ENCODE assay signal across 1 cellular context in the genomic region with DNA sequence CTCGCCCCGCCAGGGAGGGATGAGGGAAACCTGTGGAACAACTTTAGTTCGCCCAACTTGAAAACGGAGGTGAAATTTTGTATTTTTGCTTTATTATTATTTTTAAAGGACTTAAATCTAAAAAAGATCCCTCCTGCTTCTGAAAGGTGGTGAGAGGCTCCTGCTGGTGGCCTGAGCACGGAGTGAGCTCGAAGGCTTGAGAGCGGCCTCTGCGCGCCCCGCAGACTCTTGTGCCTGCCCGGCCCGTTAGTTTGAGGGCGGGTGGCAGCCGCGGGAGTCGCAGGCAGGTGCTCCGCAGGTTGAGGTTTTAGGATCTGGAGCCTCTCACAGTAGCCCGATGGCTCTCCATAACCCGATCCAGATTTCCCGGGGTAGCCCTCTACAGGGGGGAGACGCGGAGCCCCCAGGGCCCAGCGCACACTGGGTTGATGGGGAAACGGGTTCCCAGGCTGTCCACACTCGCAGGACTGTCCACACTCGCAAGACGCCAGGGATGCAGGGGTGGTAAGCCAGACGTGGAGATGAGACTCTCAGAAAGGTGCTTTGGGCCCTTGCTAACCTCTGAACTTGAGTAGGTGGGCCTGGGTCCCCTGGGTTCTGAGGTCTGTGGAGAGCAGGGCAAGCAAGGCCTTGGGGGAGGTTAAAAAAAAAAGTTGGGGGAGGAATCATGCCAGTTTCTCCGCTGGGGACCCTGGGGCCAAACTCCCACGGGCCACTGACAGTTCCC.
A peak's percentile ranks its signal among the peaks of the same experiment; 100 is the strongest.
TF ChIP-seq lines count a peak whose summit lies in the region.

No MANE protein-coding gene starts in this region.

TF ChIP-seq in H1, 55 proteins besides CTCF, POLR2A, EP300 and RAD21:
- TF ChIP-seq HDAC6 (IDR thresholded peaks at IDR 0.05; ENCODE audit: low read depth, low read length) (no peak), TAF1 (IDR thresholded peaks at IDR 0.05; ENCODE audit: low read depth, low read length) (no peak), RNF2 (IDR thresholded peaks at IDR 0.05; ENCODE audit: borderline replicate concordance, low read depth, low read length, missing control alignments, poor library complexity, severe bottlenecking) (no peak), EGR1 (IDR thresholded peaks at IDR 0.05; ENCODE audit: borderline replicate concordance, low read depth, low read length) (no peak), EZH2 (IDR thresholded peaks at IDR 0.05; ENCODE audit: low read depth, low read length, severe bottlenecking) (peak; percentile 46), CEBPB (IDR thresholded peaks at IDR 0.05; ENCODE audit: low read depth, low read length) (no peak), KDM5A (IDR thresholded peaks at IDR 0.05; ENCODE audit: low read length) (no peak), CBX8 (IDR thresholded peaks at IDR 0.05; ENCODE audit: borderline replicate concordance, low read depth, low read length) (no peak), CREB1 (IDR thresholded peaks at IDR 0.05) (no peak), BRCA1 (IDR thresholded peaks at IDR 0.05; ENCODE audit: low read depth, low read length) (no peak), SP2 (IDR thresholded peaks at IDR 0.05; ENCODE audit: low read length) (no peak)
- TF ChIP-seq, protein P1, sequence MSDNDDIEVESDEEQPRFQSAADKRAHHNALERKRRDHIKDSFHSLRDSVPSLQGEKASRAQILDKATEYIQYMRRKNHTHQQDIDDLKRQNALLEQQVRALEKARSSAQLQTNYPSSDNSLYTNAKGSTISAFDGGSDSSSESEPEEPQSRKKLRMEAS (IDR thresholded peaks at IDR 0.05) = peak; percentile 67
- TF ChIP-seq, protein P2, sequence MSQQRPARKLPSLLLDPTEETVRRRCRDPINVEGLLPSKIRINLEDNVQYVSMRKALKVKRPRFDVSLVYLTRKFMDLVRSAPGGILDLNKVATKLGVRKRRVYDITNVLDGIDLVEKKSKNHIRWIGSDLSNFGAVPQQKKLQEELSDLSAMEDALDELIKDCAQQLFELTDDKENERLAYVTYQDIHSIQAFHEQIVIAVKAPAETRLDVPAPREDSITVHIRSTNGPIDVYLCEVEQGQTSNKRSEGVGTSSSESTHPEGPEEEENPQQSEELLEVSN (IDR thresholded peaks at IDR 0.05) = peak; percentile 77
